In genomic region chr1:224276768-224277487, GRCh38 we compare ENCODE assay signal across 16 cellular contexts. TPM values are rescaled to one million over a fixed set of nuclear protein-coding genes. Genes with fewer than 3 reads are reported as not detected.
DNase-seq lines count a peak whose midpoint lies in the region; ATAC-seq, FAIRE-seq and TF ChIP-seq lines count a peak whose summit lies in the region.
"Had no signal": no experiment of that assay in that cellular context is flagged by ENCODE, and none has a peak within 500 bp of the region (broad histone marks: within the 10 kb centered on the region; RNA-seq: fewer than 3 reads in every experiment).

No MANE protein-coding gene starts in this region.

- no peak for FAIRE-seq in kidney (lab: Jason Lieb, UNC)
- FAIRE-seq: RCC 7860 had no signal

- POLR2A ChIA-PET in naive thymus-derived CD8-positive, alpha-beta T cell (lab: Charles Lee) = no interaction called here

- H3K4me1 ChIP-seq in CD4-positive, CD25-positive, alpha-beta regulatory T cell (ENCODE audit: control insufficient read depth, insufficient read depth, low read length, poor library complexity, severe bottlenecking) = no peaks in the 10 kb centered on the region
- no peaks in the 10 kb centered on the region for H3K4me1 ChIP-seq in kidney (ENCODE audit: control insufficient read depth in 1 of 2, insufficient read depth in 1 of 2, low read depth in 1 of 2, low read length in 2 of 2)

- no peak overlapping the region for H3K9ac ChIP-seq in kidney (ENCODE audit: low read length in 2 of 2)

- H3K4me3 Mint-ChIP-seq in CD4-positive, CD25-positive, alpha-beta regulatory T cell = no peak overlapping the region
- no peak overlapping the region for H3K4me3 Mint-ChIP-seq in central memory CD8-positive, alpha-beta T cell
- no peak overlapping the region for H3K4me3 Mint-ChIP-seq in naive thymus-derived CD8-positive, alpha-beta T cell
- H3K4me3 Mint-ChIP-seq: CD4-positive, alpha-beta memory T cell had no signal

- no peaks in the 10 kb centered on the region for H3K9me3 ChIP-seq in CD4-positive, CD25-positive, alpha-beta regulatory T cell (ENCODE audit: control insufficient read depth in 2 of 2, low read length in 2 of 2)
- H3K9me3 ChIP-seq in kidney (ENCODE audit: control insufficient read depth in 1 of 2, low read length in 2 of 2) = no peaks in the 10 kb centered on the region

- H3K9me3 Mint-ChIP-seq in CD4-positive, CD25-positive, alpha-beta regulatory T cell = no peaks in the 10 kb centered on the region
- no peaks in the 10 kb centered on the region for H3K9me3 Mint-ChIP-seq in central memory CD8-positive, alpha-beta T cell
- H3K9me3 Mint-ChIP-seq in naive thymus-derived CD8-positive, alpha-beta T cell = no peaks in the 10 kb centered on the region
- H3K9me3 Mint-ChIP-seq: CD4-positive, alpha-beta memory T cell had no signal

- no peak overlapping the region for H3K27ac ChIP-seq in CD4-positive, CD25-positive, alpha-beta regulatory T cell (ENCODE audit: insufficient read depth, low read length, poor library complexity, severe bottlenecking)
- H3K27ac ChIP-seq in kidney (ENCODE audit: low read depth in 2 of 2, low read length in 2 of 2) = no peak overlapping the region

- H3K27me3 Mint-ChIP-seq in CD4-positive, CD25-positive, alpha-beta regulatory T cell = no peaks in the 10 kb centered on the region
- no peaks in the 10 kb centered on the region for H3K27me3 Mint-ChIP-seq in central memory CD8-positive, alpha-beta T cell
- H3K27me3 Mint-ChIP-seq in naive thymus-derived CD8-positive, alpha-beta T cell = no peaks in the 10 kb centered on the region
- H3K27me3 Mint-ChIP-seq: CD4-positive, alpha-beta memory T cell had no signal

- peaks cover 39% of the 10 kb centered on the region for H3K36me3 ChIP-seq in CD4-positive, CD25-positive, alpha-beta regulatory T cell (ENCODE audit: control insufficient read depth, insufficient read depth, low read length)
- peaks cover 0 to 8% of the 10 kb centered on the region in 2 donors for H3K36me3 ChIP-seq in kidney (ENCODE audit: control insufficient read depth in 1 of 2, insufficient read depth in 2 of 2, low read length in 2 of 2)

- ATAC-seq in CD4-positive, CD25-positive, alpha-beta regulatory T cell (ENCODE audit: low read depth in 2 of 2) = no peak
- ATAC-seq in central memory CD8-positive, alpha-beta T cell (replicated peaks; ENCODE audit: extremely low read depth, poor library complexity, severe bottlenecking) = no peak
- no peak for ATAC-seq in naive thymus-derived CD8-positive, alpha-beta T cell

- intact Hi-C loops in kidney (cut with DNase I) = no loop called here

- no peak for DNase-seq in CD4-positive, CD25-positive, alpha-beta regulatory T cell
- DNase-seq in HT-29 (ENCODE audit: low spot score) (peak; percentile 12), nucleus accumbens (lab: John Stamatoyannopoulos, UW) (no peak), kidney (no peak), iPS-NIHi7 (ENCODE audit: extremely low spot score) (no peak)
- no peak for DNase-seq in central memory CD8-positive, alpha-beta T cell (ENCODE audit: low spot score in 2 of 2)
- no peak for DNase-seq in naive thymus-derived CD8-positive, alpha-beta T cell
- DNase-seq: ACHN; CD4-positive, alpha-beta memory T cell; DMS 273 treated with DMSO at 0.1 percent for 48 hours; NCI-H187 treated with DMSO at 0.1 percent for 48 hours; NCI-H2171; NCI-H446 treated with DMSO at 0.1 percent for 48 hours; NCI-H774; SHP77 had no signal

- H3K27ac Mint-ChIP-seq in CD4-positive, CD25-positive, alpha-beta regulatory T cell = peak overlapping the region in 2 of 3 donors; percentile 4 to 39
- H3K27ac Mint-ChIP-seq in central memory CD8-positive, alpha-beta T cell (ENCODE audit: low read depth) = peak overlapping the region; percentile 1
- H3K27ac Mint-ChIP-seq in naive thymus-derived CD8-positive, alpha-beta T cell = peak overlapping the region in 6 of 10 donors; percentile 1 to 84 (median 12)

- no peak for TF ChIP-seq CTCF in kidney (IDR thresholded peaks at IDR 0.05; ENCODE audit: borderline replicate concordance, extremely low read depth, insufficient read depth)

- H3K36me3 Mint-ChIP-seq in CD4-positive, CD25-positive, alpha-beta regulatory T cell = peaks cover 32% of the 10 kb centered on the region
- peaks cover 36% of the 10 kb centered on the region for H3K36me3 Mint-ChIP-seq in central memory CD8-positive, alpha-beta T cell (ENCODE audit: insufficient read depth)
- H3K36me3 Mint-ChIP-seq in naive thymus-derived CD8-positive, alpha-beta T cell = peaks cover 0 to 63% (median 20%) of the 10 kb centered on the region in 3 donors

- peaks cover 0 to 9% (median 6%) of the 10 kb centered on the region in 4 donors for H3K4me1 Mint-ChIP-seq in CD4-positive, CD25-positive, alpha-beta regulatory T cell
- H3K4me1 Mint-ChIP-seq in central memory CD8-positive, alpha-beta T cell = no peaks in the 10 kb centered on the region
- peaks cover 0 to 2% (median 0%) of the 10 kb centered on the region in 4 donors for H3K4me1 Mint-ChIP-seq in naive thymus-derived CD8-positive, alpha-beta T cell

- no peak overlapping the region for H3K4me3 ChIP-seq in CD4-positive, CD25-positive, alpha-beta regulatory T cell (ENCODE audit: low read depth, low read length)
- H3K4me3 ChIP-seq in kidney (ENCODE audit: low read length in 2 of 2) = no peak overlapping the region

- no peaks in the 10 kb centered on the region for H3K27me3 ChIP-seq in CD4-positive, CD25-positive, alpha-beta regulatory T cell (ENCODE audit: control insufficient read depth, insufficient read depth, low read length)

RNA-seq across cellular contexts. Expression of gene NVL, which starts 53.0 kb away (rescaled TPM):
- 40.2 TPM for total RNA-seq in CD4-positive, CD25-positive, alpha-beta regulatory T cell
- polyA plus RNA-seq in CD4-positive, CD25-positive, alpha-beta regulatory T cell = 10 to 100 TPM in 3 of 4 donors, 1 to 10 TPM in 1; 9.0 to 17.0 (median 14.3) TPM
- total RNA-seq in HT-29 (2014; rRNA removed; shearing (Covaris generic)) = 9.1 and 12.2 TPM in 2 replicates
- 10 to 100 TPM; 44.1 to 48.7 TPM for total RNA-seq in naive thymus-derived CD8-positive, alpha-beta T cell
- 10 to 100 TPM; 13.6 to 16.9 (median 16.2) TPM for polyA plus RNA-seq in naive thymus-derived CD8-positive, alpha-beta T cell
- total RNA-seq in kidney = 24.0 TPM
- polyA plus RNA-seq in kidney (ENCODE audit: insufficient read depth, low read depth, low replicate concordance) = 16.3 TPM
